In the genomic region with DNA sequence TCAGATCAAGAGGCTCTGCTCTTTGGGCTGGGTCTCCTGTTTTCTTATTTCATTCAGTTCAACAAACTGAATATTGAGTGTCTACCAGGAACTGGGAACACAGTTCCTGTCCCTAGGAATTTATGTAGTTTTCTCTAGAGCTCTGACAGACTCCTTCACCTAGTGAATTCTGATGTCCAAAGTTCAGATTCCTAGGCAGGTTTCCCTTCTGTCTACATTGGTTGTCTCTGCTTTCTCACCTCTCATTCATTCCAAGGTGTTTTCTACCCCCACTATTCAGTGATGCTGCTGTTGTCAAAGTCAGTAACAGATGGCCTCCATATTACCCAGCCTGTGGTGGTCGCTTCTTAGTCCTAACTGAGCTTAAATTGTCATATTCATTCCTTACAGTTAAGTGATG, we compare ENCODE assay signal across 27 cellular contexts. TPM values are rescaled to one million over a fixed set of nuclear protein-coding genes. Genes with fewer than 3 reads are reported as not detected.
A peak's percentile ranks its signal among the peaks of the same experiment; 100 is the strongest.
DNase-seq lines count a peak whose midpoint lies in the region; ATAC-seq and TF ChIP-seq lines count a peak whose summit lies in the region.
"Had no signal": no experiment of that assay in that cellular context is flagged by ENCODE, and none has a peak within 500 bp of the region (broad histone marks: within the 10 kb centered on the region; RNA-seq: fewer than 3 reads in every experiment).

No MANE protein-coding gene starts in this region.

- no peaks in the 10 kb centered on the region for H3K27me3 Mint-ChIP-seq in stimulated activated naive CD8-positive, alpha-beta T cell treated with anti-CD3 and anti-CD28 coated beads, Interleukin-15, Interleukin-2, amounts not matched to agents 100 ng/mL and 50 ng/mL, for 24 hours
- H3K27me3 Mint-ChIP-seq in stimulated activated naive CD8-positive, alpha-beta T cell treated with anti-CD3 and anti-CD28 coated beads, Interleukin-15, amount 100 ng/mL, for 72 hours = no peaks in the 10 kb centered on the region
- no peaks in the 10 kb centered on the region for H3K27me3 Mint-ChIP-seq in mesothelial cell of epicardium (ENCODE audit: low read depth)
- no peaks in the 10 kb centered on the region for H3K27me3 Mint-ChIP-seq in activated CD4-positive, alpha-beta T cell treated with anti-CD3 and anti-CD28 coated beads, Interleukin-2, amount 10 ng/mL, durations not matched to agents 24 days and 14 days

- peak overlapping the region; percentile 29 for H3K4me3 ChIP-seq in Loucy (ENCODE audit: low read length, poor library complexity, severe bottlenecking)
- H3K4me3 ChIP-seq: BLaER1, HAP-1, K562, Peyer's patch had no signal

- ATAC-seq in stimulated activated naive CD8-positive, alpha-beta T cell treated with anti-CD3 and anti-CD28 coated beads, Interleukin-15, amount 100 ng/mL, for 72 hours = no peak
- no peak for ATAC-seq in HG03442 (IDR thresholded peaks at IDR 0.05; ENCODE audit: unreplicated experiment)
- ATAC-seq: K562 had no signal

- H3K27me3 ChIP-seq in Loucy (ENCODE audit: insufficient read depth, low read length, poor library complexity, severe bottlenecking) = no peaks in the 10 kb centered on the region
- H3K27me3 ChIP-seq: BLaER1, Peyer's patch had no signal

- peaks cover 89% of the 10 kb centered on the region for H3K79me2 ChIP-seq in Loucy (ENCODE audit: insufficient read depth, low read length)

- H3K27ac Mint-ChIP-seq in stimulated activated naive CD8-positive, alpha-beta T cell treated with anti-CD3 and anti-CD28 coated beads, Interleukin-15, Interleukin-2, amounts not matched to agents 100 ng/mL and 50 ng/mL, for 24 hours = peak overlapping the region; percentile 7
- H3K27ac Mint-ChIP-seq in stimulated activated naive CD8-positive, alpha-beta T cell treated with anti-CD3 and anti-CD28 coated beads, Interleukin-15, amount 100 ng/mL, for 72 hours = peak overlapping the region in 1 of 2 donors; percentile 90
- peak overlapping the region; percentile 25 for H3K27ac Mint-ChIP-seq in mesothelial cell of epicardium
- no peak overlapping the region for H3K27ac Mint-ChIP-seq in activated CD4-positive, alpha-beta T cell treated with anti-CD3 and anti-CD28 coated beads, Interleukin-2, amount 10 ng/mL, durations not matched to agents 24 days and 14 days
- H3K27ac Mint-ChIP-seq: CD4-positive, CD25-positive, alpha-beta regulatory T cell had no signal

- H2AFZ ChIP-seq in Loucy (ENCODE audit: low read length) = no peak overlapping the region

- TF ChIP-seq CTCF in Loucy (conservative IDR thresholded peaks at IDR 0.05; ENCODE audit: low read length) (no peak), mesothelial cell of epicardium (IDR thresholded peaks at IDR 0.05; ENCODE audit: unreplicated experiment) (no peak)

- intact Hi-C loops in activated CD4-positive, alpha-beta T cell treated with anti-CD3 and anti-CD28 coated beads, Interleukin-2, amount 10 ng/mL, durations not matched to agents 24 days and 14 days (cut with micrococcal nuclease) = no loop called here

- 0 out of 2 replicates have a peak, but pooled peaks cover 3% of the 10 kb centered on the region for H3K9me3 ChIP-seq in Loucy (ENCODE audit: insufficient read depth, low read depth, low read length)
- H3K9me3 ChIP-seq: Peyer's patch had no signal

- peaks cover 35% of the 10 kb centered on the region for H3K4me1 Mint-ChIP-seq in stimulated activated naive CD8-positive, alpha-beta T cell treated with anti-CD3 and anti-CD28 coated beads, Interleukin-15, Interleukin-2, amounts not matched to agents 100 ng/mL and 50 ng/mL, for 24 hours (ENCODE audit: low read depth)
- H3K4me1 Mint-ChIP-seq in stimulated activated naive CD8-positive, alpha-beta T cell treated with anti-CD3 and anti-CD28 coated beads, Interleukin-15, amount 100 ng/mL, for 72 hours = peaks cover 47% of the 10 kb centered on the region
- H3K4me1 Mint-ChIP-seq in mesothelial cell of epicardium = peaks cover 18% of the 10 kb centered on the region
- peaks cover 23% of the 10 kb centered on the region for H3K4me1 Mint-ChIP-seq in activated CD4-positive, alpha-beta T cell treated with anti-CD3 and anti-CD28 coated beads, Interleukin-2, amount 10 ng/mL, durations not matched to agents 24 days and 14 days

- no peaks in the 10 kb centered on the region for H3K36me3 ChIP-seq in Loucy (ENCODE audit: insufficient read depth, low read length)
- H3K36me3 ChIP-seq: Peyer's patch had no signal

- peak overlapping the region; percentile 92 for H3K4me2 ChIP-seq in Loucy (ENCODE audit: low read depth, low read length, poor library complexity, severe bottlenecking)
- H3K4me2 ChIP-seq: BLaER1 had no signal

- H4K20me1 ChIP-seq in Loucy (ENCODE audit: insufficient read depth, low read length, poor library complexity, severe bottlenecking) = peaks cover 27% of the 10 kb centered on the region

- no peaks in the 10 kb centered on the region for H3F3A ChIP-seq in Loucy (ENCODE audit: low read depth)

- H3K4me3 Mint-ChIP-seq in stimulated activated naive CD8-positive, alpha-beta T cell treated with anti-CD3 and anti-CD28 coated beads, Interleukin-15, Interleukin-2, amounts not matched to agents 100 ng/mL and 50 ng/mL, for 24 hours = no peak overlapping the region
- H3K4me3 Mint-ChIP-seq in stimulated activated naive CD8-positive, alpha-beta T cell treated with anti-CD3 and anti-CD28 coated beads, Interleukin-15, amount 100 ng/mL, for 72 hours = no peak overlapping the region
- no peak overlapping the region for H3K4me3 Mint-ChIP-seq in mesothelial cell of epicardium
- no peak overlapping the region for H3K4me3 Mint-ChIP-seq in activated CD4-positive, alpha-beta T cell treated with anti-CD3 and anti-CD28 coated beads, Interleukin-2, amount 10 ng/mL, durations not matched to agents 24 days and 14 days

- peaks cover 42% of the 10 kb centered on the region for H3K36me3 Mint-ChIP-seq in stimulated activated naive CD8-positive, alpha-beta T cell treated with anti-CD3 and anti-CD28 coated beads, Interleukin-15, Interleukin-2, amounts not matched to agents 100 ng/mL and 50 ng/mL, for 24 hours (ENCODE audit: low read depth)
- H3K36me3 Mint-ChIP-seq in mesothelial cell of epicardium = peaks cover 30% of the 10 kb centered on the region
- H3K36me3 Mint-ChIP-seq in activated CD4-positive, alpha-beta T cell treated with anti-CD3 and anti-CD28 coated beads, Interleukin-2, amount 10 ng/mL, durations not matched to agents 24 days and 14 days (ENCODE audit: low read depth) = peaks cover 33% of the 10 kb centered on the region

- H3K4me1 ChIP-seq in Loucy (ENCODE audit: insufficient read depth, low read length, poor library complexity, severe bottlenecking) = peaks cover 41% of the 10 kb centered on the region

- no peak for DNase-seq in stimulated activated naive CD8-positive, alpha-beta T cell treated with anti-CD3 and anti-CD28 coated beads, Interleukin-15, amount 100 ng/mL, for 72 hours
- DNase-seq in mesothelial cell of epicardium (ENCODE audit: low spot score in 2 of 2, unreplicated experiment in 2 of 2) (no peak), T-helper 1 cell (no peak)
- no peak for DNase-seq in activated CD4-positive, alpha-beta T cell treated with anti-CD3 and anti-CD28 coated beads, Interleukin-2, amount 10 ng/mL, durations not matched to agents 24 days and 14 days
- DNase-seq: CD4-positive, CD25-positive, alpha-beta regulatory T cell; COR-L47; DMS79 treated with DMSO at 0.1 percent for 48 hours; GOT3; Kasumi-1; NCI-H1105 treated with DMSO at 0.1 percent for 48 hours; NCI-H146; NCI-H1930; NCI-H2107; NCI-H446 treated with DMSO at 0.1 percent for 48 hours; NCI-H526; Peyer's patch; SHP77 treated with DMSO at 0.1 percent for 48 hours had no signal

- no peaks in the 10 kb centered on the region for H3K9me2 ChIP-seq in Loucy (replicated peaks; ENCODE audit: low read depth, low read length)

- peak overlapping the region; percentile 34 for H3K9ac ChIP-seq in Loucy (ENCODE audit: low read depth, low read length, poor library complexity, severe bottlenecking)
- H3K9ac ChIP-seq: BLaER1 had no signal

- no peaks in the 10 kb centered on the region for H3K9me3 Mint-ChIP-seq in stimulated activated naive CD8-positive, alpha-beta T cell treated with anti-CD3 and anti-CD28 coated beads, Interleukin-15, Interleukin-2, amounts not matched to agents 100 ng/mL and 50 ng/mL, for 24 hours
- H3K9me3 Mint-ChIP-seq in stimulated activated naive CD8-positive, alpha-beta T cell treated with anti-CD3 and anti-CD28 coated beads, Interleukin-15, amount 100 ng/mL, for 72 hours = peaks cover 0 to 13% of the 10 kb centered on the region in 2 donors
- H3K9me3 Mint-ChIP-seq in mesothelial cell of epicardium = peaks cover 22% of the 10 kb centered on the region
- peaks cover 4% of the 10 kb centered on the region for H3K9me3 Mint-ChIP-seq in activated CD4-positive, alpha-beta T cell treated with anti-CD3 and anti-CD28 coated beads, Interleukin-2, amount 10 ng/mL, durations not matched to agents 24 days and 14 days

RNA-seq across cellular contexts. Expression of a gene that starts 4.4 kb away (rescaled TPM):
- 16.9 to 18.9 TPM (median 18.0 TPM) in 3 replicates for total RNA-seq in mesothelial cell of epicardium
- total RNA-seq in activated CD4-positive, alpha-beta T cell treated with anti-CD3 and anti-CD28 coated beads, Interleukin-2, amount 10 ng/mL, durations not matched to agents 24 days and 14 days = 15.2 and 15.6 TPM in 2 replicates

RNA-seq across cellular contexts. Expression of a gene that starts 13.5 kb away (rescaled TPM):
- 0.20 to 0.25 TPM (median 0.23 TPM) in 3 replicates for total RNA-seq in mesothelial cell of epicardium
- total RNA-seq in activated CD4-positive, alpha-beta T cell treated with anti-CD3 and anti-CD28 coated beads, Interleukin-2, amount 10 ng/mL, durations not matched to agents 24 days and 14 days = not detected in 2 replicates
- total RNA-seq: A172; CD4-positive, CD25-positive, alpha-beta regulatory T cell; HT1080; MCF 10A; Peyer's patch; T-helper 1 cell treated with Interleukin-12 subunit alpha and Interleukin-12 subunit beta and Interleukin-4 antibody, amounts not matched to agents 30 ng/mL and 1 ng/mL, for 36 hours had no signal

RNA-seq across cellular contexts. Expression of a gene that starts 53.9 kb away (rescaled TPM):
- 1.6 to 1.8 TPM (median 1.6 TPM) in 3 replicates for total RNA-seq in mesothelial cell of epicardium
- total RNA-seq in activated CD4-positive, alpha-beta T cell treated with anti-CD3 and anti-CD28 coated beads, Interleukin-2, amount 10 ng/mL, durations not matched to agents 24 days and 14 days = not detected in 2 replicates
- total RNA-seq: CD4-positive, CD25-positive, alpha-beta regulatory T cell; MCF 10A; T-helper 1 cell treated with Interleukin-12 subunit alpha and Interleukin-12 subunit beta and Interleukin-4 antibody, amounts not matched to agents 30 ng/mL and 1 ng/mL, for 36 hours had no signal
